In the genomic region with DNA sequence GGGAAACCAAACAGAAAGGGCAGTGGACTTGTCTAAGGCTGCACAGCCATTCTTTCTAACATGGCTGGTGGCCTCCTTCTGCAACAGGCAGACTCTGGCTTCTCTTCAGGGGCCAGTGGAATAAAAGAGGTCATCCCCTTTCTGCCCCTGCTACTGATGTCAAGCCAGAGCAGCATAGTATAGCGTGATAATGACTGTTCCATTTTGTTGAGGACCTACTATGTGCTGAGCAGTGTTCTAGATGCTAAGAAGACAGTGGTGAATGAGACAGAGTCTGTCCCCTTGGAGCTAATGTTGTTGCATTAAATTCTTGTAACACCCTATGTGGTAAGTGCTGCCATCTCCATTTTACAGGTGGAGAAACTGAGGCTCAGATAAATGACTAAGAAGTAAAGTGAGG, we compare ENCODE assay signal across 23 cellular contexts. TPM values are rescaled to one million over a fixed set of nuclear protein-coding genes. Genes with fewer than 3 reads are reported as not detected.
"Had no signal": no experiment of that assay in that cellular context is flagged by ENCODE, and none has a peak within 500 bp of the region (broad histone marks: within the 10 kb centered on the region; RNA-seq: fewer than 3 reads in every experiment).

No MANE protein-coding gene starts in this region.

- H3K9me3 ChIP-seq: gastroesophageal sphincter, neutrophil, thyroid gland had no signal

- FAIRE-seq: colon had no signal

- H3K4me1 ChIP-seq: parathyroid adenoma had no signal

- H3K36me3 ChIP-seq: gastroesophageal sphincter, neutrophil, thyroid gland had no signal

- H3K27me3 ChIP-seq: thyroid gland had no signal

- H2AFZ ChIP-seq: parathyroid adenoma had no signal

- DNase-seq: dorsolateral prefrontal cortex; effector CD4-positive, alpha-beta T cell; foreskin fibroblast; hypothalamus; immature natural killer cell; islet precursor cell; kidney glomerular epithelial cell; left colon; natural killer cell; stimulated activated CD4-positive, alpha-beta T cell treated with anti-CD3 and anti-CD28 coated beads, Interleukin-12 subunit alpha, Interleukin-12 subunit beta, amount 100 ng/mL, for 4 hours; stimulated activated CD4-positive, alpha-beta T cell treated with anti-CD3 and anti-CD28 coated beads, Interleukin-1b, Interleukin-23, amount 100 ng/mL, for 48 hours; stimulated activated CD4-positive, alpha-beta T cell treated with anti-CD3 and anti-CD28 coated beads, Interleukin-4, amount 100 ng/mL, for 1 hour; stimulated activated CD8-positive, alpha-beta memory T cell treated with anti-CD3 and anti-CD28 coated beads, Interleukin-4, amount 100 ng/mL, for 48 hours; stimulated activated naive CD4-positive, alpha-beta T cell; stimulated activated naive CD8-positive, alpha-beta T cell treated with anti-CD3 and anti-CD28 coated beads, Interleukin-15, amount 100 ng/mL, for 72 hours; thyroid gland had no signal

- H3K4me2 ChIP-seq: smooth muscle cell had no signal

- H3K4me3 ChIP-seq: dorsolateral prefrontal cortex, gastroesophageal sphincter, lung, smooth muscle cell, thyroid gland had no signal

- ATAC-seq: gastroesophageal sphincter; natural killer cell; stimulated activated naive CD8-positive, alpha-beta T cell treated with anti-CD3 and anti-CD28 coated beads, Interleukin-15, amount 100 ng/mL, for 72 hours had no signal

- H3K9ac ChIP-seq: parathyroid adenoma had no signal

- H3K79me2 ChIP-seq: parathyroid adenoma had no signal

- H3K27ac ChIP-seq: epithelial cell of prostate, neutrophil, parathyroid adenoma, thyroid gland had no signal

RNA-seq across cellular contexts. Expression of gene SYT7, which starts 15.7 kb away (rescaled TPM):
- polyA plus RNA-seq: immature natural killer cell had no signal
